2 cellular contexts compared by ENCODE assay signal in the genomic region with DNA sequence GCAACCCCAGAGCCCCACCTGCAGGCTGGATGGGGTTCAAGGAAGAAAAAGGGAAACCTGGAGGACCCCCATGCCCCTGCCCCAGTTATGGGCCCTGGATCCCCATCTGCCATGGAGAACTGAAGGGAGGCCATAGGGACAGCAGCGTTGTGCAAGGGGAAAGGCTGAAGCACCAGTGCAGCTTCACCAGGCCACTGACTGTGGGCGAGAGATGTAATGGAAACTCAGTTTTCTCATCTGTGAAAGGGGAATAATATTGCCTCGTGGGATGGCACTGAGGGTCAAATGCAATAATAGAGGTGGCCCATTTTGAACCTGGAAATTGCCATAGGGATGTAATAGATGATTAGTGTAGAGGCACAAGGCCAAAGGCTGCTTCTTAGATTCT.
TF ChIP-seq lines count a peak whose summit lies in the region.

No MANE protein-coding gene starts in this region.

TF ChIP-seq in H1, 55 proteins besides CTCF, POLR2A, EP300 and RAD21:
- TF ChIP-seq FOSL1 (IDR thresholded peaks at IDR 0.05; ENCODE audit: insufficient read depth, low read depth, low read length) (no peak), KDM1A (IDR thresholded peaks at IDR 0.05; ENCODE audit: borderline replicate concordance, low read length) (peak; percentile 99), HDAC6 (IDR thresholded peaks at IDR 0.05; ENCODE audit: low read depth, low read length) (no peak), POU5F1 (IDR thresholded peaks at IDR 0.05; ENCODE audit: low read depth, low read length) (no peak), TAF1 (IDR thresholded peaks at IDR 0.05; ENCODE audit: low read depth, low read length) (no peak), JUN (IDR thresholded peaks at IDR 0.05; ENCODE audit: low read depth, low read length) (no peak), CHD1 (IDR thresholded peaks at IDR 0.05; ENCODE audit: low read depth, low read length) (no peak), SP2 (IDR thresholded peaks at IDR 0.05; ENCODE audit: low read length) (no peak), EGR1 (IDR thresholded peaks at IDR 0.05; ENCODE audit: borderline replicate concordance, low read depth, low read length) (no peak), EZH2 (IDR thresholded peaks at IDR 0.05; ENCODE audit: low read depth, low read length, severe bottlenecking) (no peak), HDAC2 (IDR thresholded peaks at IDR 0.05; ENCODE audit: borderline replicate concordance in 1 of 2, low read depth in 2 of 2, low read length in 2 of 2) (peak in 1 of 2 experiments; percentile 92; a peak in 1 of 4 replicates), KDM4A (IDR thresholded peaks at IDR 0.05; ENCODE audit: low read depth, low read length, severe bottlenecking) (no peak), BACH1 (IDR thresholded peaks at IDR 0.05; ENCODE audit: low read length) (no peak), NRF1 (IDR thresholded peaks at IDR 0.05; ENCODE audit: low read depth, low read length) (no peak), ASH2L (IDR thresholded peaks at IDR 0.05; ENCODE audit: low read length) (peak; percentile 6), POLR2AphosphoS5 (IDR thresholded peaks at IDR 0.05; ENCODE audit: low read depth, low read length) (no peak), BCL11A (IDR thresholded peaks at IDR 0.05; ENCODE audit: low read depth in 2 of 2, low read length in 2 of 2) (no peak), CTBP2 (IDR thresholded peaks at IDR 0.05; ENCODE audit: borderline replicate concordance, insufficient read depth, insufficient read length, low read length) (no peak)

TF ChIP-seq in SK-N-SH treated with all-trans-retinoic acid at 6 μM for 48 hours, 23 proteins besides CTCF, POLR2A, EP300 and RAD21:
- TF ChIP-seq, protein P1, sequence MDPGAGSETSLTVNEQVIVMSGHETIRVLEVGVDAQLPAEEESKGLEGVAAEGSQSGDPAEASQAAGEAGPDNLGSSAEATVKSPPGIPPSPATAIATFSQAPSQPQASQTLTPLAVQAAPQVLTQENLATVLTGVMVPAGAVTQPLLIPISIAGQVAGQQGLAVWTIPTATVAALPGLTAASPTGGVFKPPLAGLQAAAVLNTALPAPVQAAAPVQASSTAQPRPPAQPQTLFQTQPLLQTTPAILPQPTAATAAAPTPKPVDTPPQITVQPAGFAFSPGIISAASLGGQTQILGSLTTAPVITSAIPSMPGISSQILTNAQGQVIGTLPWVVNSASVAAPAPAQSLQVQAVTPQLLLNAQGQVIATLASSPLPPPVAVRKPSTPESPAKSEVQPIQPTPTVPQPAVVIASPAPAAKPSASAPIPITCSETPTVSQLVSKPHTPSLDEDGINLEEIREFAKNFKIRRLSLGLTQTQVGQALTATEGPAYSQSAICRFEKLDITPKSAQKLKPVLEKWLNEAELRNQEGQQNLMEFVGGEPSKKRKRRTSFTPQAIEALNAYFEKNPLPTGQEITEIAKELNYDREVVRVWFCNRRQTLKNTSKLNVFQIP (CRISPR knock-in tag; IDR thresholded peaks at IDR 0.05; ENCODE audit: borderline replicate concordance, low read depth), result no peak
- TF ChIP-seq, protein P2, sequence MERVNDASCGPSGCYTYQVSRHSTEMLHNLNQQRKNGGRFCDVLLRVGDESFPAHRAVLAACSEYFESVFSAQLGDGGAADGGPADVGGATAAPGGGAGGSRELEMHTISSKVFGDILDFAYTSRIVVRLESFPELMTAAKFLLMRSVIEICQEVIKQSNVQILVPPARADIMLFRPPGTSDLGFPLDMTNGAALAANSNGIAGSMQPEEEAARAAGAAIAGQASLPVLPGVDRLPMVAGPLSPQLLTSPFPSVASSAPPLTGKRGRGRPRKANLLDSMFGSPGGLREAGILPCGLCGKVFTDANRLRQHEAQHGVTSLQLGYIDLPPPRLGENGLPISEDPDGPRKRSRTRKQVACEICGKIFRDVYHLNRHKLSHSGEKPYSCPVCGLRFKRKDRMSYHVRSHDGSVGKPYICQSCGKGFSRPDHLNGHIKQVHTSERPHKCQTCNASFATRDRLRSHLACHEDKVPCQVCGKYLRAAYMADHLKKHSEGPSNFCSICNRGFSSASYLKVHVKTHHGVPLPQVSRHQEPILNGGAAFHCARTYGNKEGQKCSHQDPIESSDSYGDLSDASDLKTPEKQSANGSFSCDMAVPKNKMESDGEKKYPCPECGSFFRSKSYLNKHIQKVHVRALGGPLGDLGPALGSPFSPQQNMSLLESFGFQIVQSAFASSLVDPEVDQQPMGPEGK (CRISPR knock-in tag; IDR thresholded peaks at IDR 0.05; ENCODE audit: borderline replicate concordance), result no peak
- TF ChIP-seq ZFP3 (CRISPR knock-in tag; IDR thresholded peaks at IDR 0.05) (no peak), SNAI2 (CRISPR knock-in tag; IDR thresholded peaks at IDR 0.05) (no peak), PPARA (CRISPR knock-in tag; IDR thresholded peaks at IDR 0.05; ENCODE audit: borderline replicate concordance) (no peak), ZNF8 (CRISPR knock-in tag; IDR thresholded peaks at IDR 0.05) (no peak), ISL1 (CRISPR knock-in tag; IDR thresholded peaks at IDR 0.05) (no peak), ARNTL (CRISPR knock-in tag; IDR thresholded peaks at IDR 0.05; ENCODE audit: borderline replicate concordance, low read depth) (no peak), BACH2 (CRISPR knock-in tag; IDR thresholded peaks at IDR 0.05; ENCODE audit: borderline replicate concordance) (no peak), CSDC2 (CRISPR knock-in tag; IDR thresholded peaks at IDR 0.05) (no peak)
